In the genomic region with DNA sequence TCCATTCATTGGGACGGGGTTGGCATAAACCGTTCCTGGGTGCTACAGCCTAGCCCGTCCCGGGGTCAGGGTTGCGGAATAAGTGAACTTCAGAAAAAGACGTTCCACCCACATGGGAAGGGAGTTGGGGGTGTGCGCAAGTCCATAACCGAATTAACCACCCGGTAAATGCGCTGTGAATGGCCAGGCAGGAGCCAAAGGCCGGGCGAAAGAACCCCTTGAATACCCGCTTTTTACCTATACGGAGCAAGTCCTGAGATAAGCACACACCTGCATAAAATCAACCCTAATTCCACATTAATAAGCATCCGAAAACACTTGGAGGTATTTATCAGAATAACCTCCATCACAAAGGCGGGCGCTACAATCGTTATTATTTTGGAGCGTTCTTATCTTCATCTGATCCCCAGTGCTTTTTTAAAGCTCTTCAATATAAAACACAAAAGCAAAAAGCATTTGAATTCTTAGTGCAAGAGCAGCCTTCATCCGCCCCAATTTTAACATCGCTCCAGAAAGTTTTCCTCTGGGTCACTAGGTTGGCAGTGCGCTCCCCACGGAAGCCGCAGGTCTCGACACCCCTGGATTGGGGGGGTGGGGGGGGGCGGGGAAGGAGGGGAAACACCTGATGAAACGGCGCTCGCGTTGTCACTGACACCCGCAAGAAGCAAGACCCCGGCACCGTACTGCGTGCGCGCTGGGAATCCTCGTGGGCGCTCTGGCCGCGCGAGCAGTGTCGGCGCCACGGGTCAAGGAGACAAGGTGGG, we compare ENCODE assay signal across 1 cellular context.
TF ChIP-seq lines count a peak whose summit lies in the region.

No MANE protein-coding gene starts in this region.

TF ChIP-seq in K562, 482 proteins besides CTCF, POLR2A, EP300 and RAD21 (continued from another document):
- TF ChIP-seq, protein P1, sequence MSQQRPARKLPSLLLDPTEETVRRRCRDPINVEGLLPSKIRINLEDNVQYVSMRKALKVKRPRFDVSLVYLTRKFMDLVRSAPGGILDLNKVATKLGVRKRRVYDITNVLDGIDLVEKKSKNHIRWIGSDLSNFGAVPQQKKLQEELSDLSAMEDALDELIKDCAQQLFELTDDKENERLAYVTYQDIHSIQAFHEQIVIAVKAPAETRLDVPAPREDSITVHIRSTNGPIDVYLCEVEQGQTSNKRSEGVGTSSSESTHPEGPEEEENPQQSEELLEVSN (IDR thresholded peaks at IDR 0.05; ENCODE audit: borderline replicate concordance in 1 of 2, extremely low read depth in 1 of 2, insufficient read depth in 1 of 2, insufficient read length in 1 of 2, low read depth in 1 of 2, low read length in 1 of 2, poor library complexity in 1 of 2, severe bottlenecking in 1 of 2) = peak in 1 of 2 experiments; percentile 23
- no peak for TF ChIP-seq ZNF695 (CRISPR knock-in tag; IDR thresholded peaks at IDR 0.05)
- TF ChIP-seq WHSC1 (IDR thresholded peaks at IDR 0.05; ENCODE audit: low read length) = no peak
- no peak for TF ChIP-seq ZNF224 (CRISPR knock-in tag; IDR thresholded peaks at IDR 0.05)
- no peak for TF ChIP-seq E2F3 (CRISPR knock-in tag; IDR thresholded peaks at IDR 0.05)
- TF ChIP-seq, protein P2, sequence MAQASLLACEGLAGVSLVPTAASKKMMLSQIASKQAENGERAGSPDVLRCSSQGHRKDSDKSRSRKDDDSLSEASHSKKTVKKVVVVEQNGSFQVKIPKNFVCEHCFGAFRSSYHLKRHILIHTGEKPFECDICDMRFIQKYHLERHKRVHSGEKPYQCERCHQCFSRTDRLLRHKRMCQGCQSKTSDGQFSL (CRISPR knock-in tag; IDR thresholded peaks at IDR 0.05) = peak; percentile 60; the same call in 1 of the 2 replicates
- TF ChIP-seq, protein P2 (tag; IDR thresholded peaks at IDR 0.05) = peak in 1 of 2 experiments; percentile 83; a peak in 2 of 4 replicates
- TF ChIP-seq, protein P3, sequence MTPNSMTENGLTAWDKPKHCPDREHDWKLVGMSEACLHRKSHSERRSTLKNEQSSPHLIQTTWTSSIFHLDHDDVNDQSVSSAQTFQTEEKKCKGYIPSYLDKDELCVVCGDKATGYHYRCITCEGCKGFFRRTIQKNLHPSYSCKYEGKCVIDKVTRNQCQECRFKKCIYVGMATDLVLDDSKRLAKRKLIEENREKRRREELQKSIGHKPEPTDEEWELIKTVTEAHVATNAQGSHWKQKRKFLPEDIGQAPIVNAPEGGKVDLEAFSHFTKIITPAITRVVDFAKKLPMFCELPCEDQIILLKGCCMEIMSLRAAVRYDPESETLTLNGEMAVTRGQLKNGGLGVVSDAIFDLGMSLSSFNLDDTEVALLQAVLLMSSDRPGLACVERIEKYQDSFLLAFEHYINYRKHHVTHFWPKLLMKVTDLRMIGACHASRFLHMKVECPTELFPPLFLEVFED (CRISPR knock-in tag; conservative IDR thresholded peaks at IDR 0.05) = no peak
- TF ChIP-seq, protein P4, sequence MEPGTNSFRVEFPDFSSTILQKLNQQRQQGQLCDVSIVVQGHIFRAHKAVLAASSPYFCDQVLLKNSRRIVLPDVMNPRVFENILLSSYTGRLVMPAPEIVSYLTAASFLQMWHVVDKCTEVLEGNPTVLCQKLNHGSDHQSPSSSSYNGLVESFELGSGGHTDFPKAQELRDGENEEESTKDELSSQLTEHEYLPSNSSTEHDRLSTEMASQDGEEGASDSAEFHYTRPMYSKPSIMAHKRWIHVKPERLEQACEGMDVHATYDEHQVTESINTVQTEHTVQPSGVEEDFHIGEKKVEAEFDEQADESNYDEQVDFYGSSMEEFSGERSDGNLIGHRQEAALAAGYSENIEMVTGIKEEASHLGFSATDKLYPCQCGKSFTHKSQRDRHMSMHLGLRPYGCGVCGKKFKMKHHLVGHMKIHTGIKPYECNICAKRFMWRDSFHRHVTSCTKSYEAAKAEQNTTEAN (CRISPR knock-in tag; IDR thresholded peaks at IDR 0.05) = no peak
- peak; percentile 71; the same call in 1 of the 2 replicates for TF ChIP-seq SAFB (IDR thresholded peaks at IDR 0.05; ENCODE audit: borderline replicate concordance, low read depth, low read length)
